29 cellular contexts compared by ENCODE assay signal in the genomic region with DNA sequence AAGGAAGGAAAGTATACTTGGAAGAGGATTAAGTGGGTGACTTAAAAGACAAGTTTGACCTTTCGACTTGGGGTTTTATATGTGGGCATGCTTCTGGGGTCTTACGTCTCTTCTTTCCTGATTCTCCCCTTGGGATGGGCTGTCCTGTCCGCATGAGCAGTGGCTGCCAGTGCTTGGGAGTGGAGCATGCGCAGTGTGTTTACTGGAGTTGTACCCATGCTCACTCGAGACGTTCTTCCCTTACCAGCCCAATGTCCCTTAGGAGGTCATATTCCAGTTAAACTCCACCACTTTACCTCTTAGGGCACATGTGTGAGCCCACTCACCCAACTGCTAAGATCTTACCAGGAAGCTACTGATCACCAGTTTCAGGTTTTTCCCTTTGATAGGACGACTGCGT.
"Had no signal": no experiment of that assay in that cellular context is flagged by ENCODE, and none has a peak within 500 bp of the region (broad histone marks: within the 10 kb centered on the region; RNA-seq: fewer than 3 reads in every experiment).

No MANE protein-coding gene starts in this region.

- H3K4me3 Mint-ChIP-seq: mesothelial cell of epicardium; naive thymus-derived CD4-positive, alpha-beta T cell; natural killer cell treated with Interleukin-12 subunit alpha and Interleukin-12 subunit beta and Interleukin-15 and Interleukin-18, amount 100 ng/mL, for 72 hours; neural crest cell; stimulated activated memory B cell treated with anti-CD40 and anti-IgM and Interleukin-4, amounts not matched to agents 10 μg/mL and 1 μg/mL and 100 μg/mL, for 72 hours had no signal

- H3K4me2 ChIP-seq: hepatocyte, smooth muscle cell had no signal

- H3K27me3 ChIP-seq: hepatocyte, neutrophil, right lobe of liver, stomach, testis, thyroid gland, transverse colon, upper lobe of right lung had no signal

- H3K36me3 ChIP-seq: heart right ventricle, left ventricle myocardium inferior, neutrophil, right lobe of liver, stomach, thyroid gland, transverse colon, upper lobe of right lung had no signal

- H3K27ac Mint-ChIP-seq: mesothelial cell of epicardium; naive thymus-derived CD4-positive, alpha-beta T cell; natural killer cell treated with Interleukin-12 subunit alpha and Interleukin-12 subunit beta and Interleukin-15 and Interleukin-18, amount 100 ng/mL, for 72 hours; stimulated activated memory B cell treated with anti-CD40 and anti-IgM and Interleukin-4, amounts not matched to agents 10 μg/mL and 1 μg/mL and 100 μg/mL, for 72 hours had no signal

- H3K4me3 ChIP-seq: heart right ventricle, hepatocyte, left ventricle myocardium inferior, lung, mucosa of descending colon, psoas muscle, right lobe of liver, smooth muscle cell, stomach, testis, thyroid gland, transverse colon, upper lobe of right lung had no signal

- H3K79me2 ChIP-seq: hepatocyte, parathyroid adenoma had no signal

- H3K4me1 Mint-ChIP-seq: stimulated activated memory B cell treated with anti-CD40 and anti-IgM and Interleukin-4, amounts not matched to agents 10 μg/mL and 1 μg/mL and 100 μg/mL, for 72 hours had no signal

- H2AFZ ChIP-seq: hepatocyte, parathyroid adenoma had no signal

- H3K27me3 Mint-ChIP-seq: stimulated activated memory B cell treated with anti-CD40 and anti-IgM and Interleukin-4, amounts not matched to agents 10 μg/mL and 1 μg/mL and 100 μg/mL, for 72 hours had no signal

- H3K9ac ChIP-seq: parathyroid adenoma had no signal

- ATAC-seq: heart right ventricle; mucosa of descending colon; naive thymus-derived CD4-positive, alpha-beta T cell; natural killer cell treated with Interleukin-12 subunit alpha and Interleukin-12 subunit beta and Interleukin-15 and Interleukin-18, amount 100 ng/mL, for 72 hours; psoas muscle; right lobe of liver; stimulated activated memory B cell treated with anti-CD40 and anti-IgM and Interleukin-4, amounts not matched to agents 10 μg/mL and 1 μg/mL and 100 μg/mL, for 72 hours; upper lobe of right lung had no signal

- H3K4me1 ChIP-seq: heart right ventricle, left ventricle myocardium inferior, parathyroid adenoma, psoas muscle, right lobe of liver, testis, thyroid gland, transverse colon, upper lobe of right lung had no signal

- H3K27ac ChIP-seq: heart right ventricle, hepatocyte, left ventricle myocardium inferior, neutrophil, parathyroid adenoma, psoas muscle, right lobe of liver, stomach, testis, thyroid gland, transverse colon, upper lobe of right lung had no signal

- H3K9me3 ChIP-seq: heart right ventricle, left ventricle myocardium inferior, mucosa of descending colon, neutrophil, psoas muscle, right lobe of liver, stomach, testis, thyroid gland, transverse colon, upper lobe of right lung had no signal

- H3K36me3 Mint-ChIP-seq: mesothelial cell of epicardium; naive thymus-derived CD4-positive, alpha-beta T cell; natural killer cell treated with Interleukin-12 subunit alpha and Interleukin-12 subunit beta and Interleukin-15 and Interleukin-18, amount 100 ng/mL, for 72 hours; stimulated activated memory B cell treated with anti-CD40 and anti-IgM and Interleukin-4, amounts not matched to agents 10 μg/mL and 1 μg/mL and 100 μg/mL, for 72 hours had no signal

- DNase-seq: heart right ventricle; islet precursor cell; left ventricle myocardium inferior; mesendoderm; mucosa of descending colon; naive thymus-derived CD4-positive, alpha-beta T cell; occipital lobe; psoas muscle; right lobe of liver; stimulated activated CD4-positive, alpha-beta T cell treated with anti-CD3 and anti-CD28 coated beads, Interleukin-1b, Interleukin-23, amount 100 ng/mL, for 48 hours; stimulated activated CD4-positive, alpha-beta T cell treated with anti-CD3 and anti-CD28 coated beads, Interleukin-2, amount 100 ng/mL, for 48 hours; stimulated activated CD4-positive, alpha-beta T cell treated with anti-CD3 and anti-CD28 coated beads, Interleukin-4, amount 100 ng/mL, for 4 hours; stimulated activated CD8-positive, alpha-beta memory T cell treated with anti-CD3 and anti-CD28 coated beads, Interleukin-4, amount 100 ng/mL, for 48 hours; stimulated activated naive CD4-positive, alpha-beta T cell treated with Interleukin-2 at 50 U/mL for 16 hours; stomach; testis; thyroid gland; transverse colon; upper lobe of right lung had no signal

- H3K9me3 Mint-ChIP-seq: mesothelial cell of epicardium; natural killer cell treated with Interleukin-12 subunit alpha and Interleukin-12 subunit beta and Interleukin-15 and Interleukin-18, amount 100 ng/mL, for 72 hours; neural crest cell; stimulated activated memory B cell treated with anti-CD40 and anti-IgM and Interleukin-4, amounts not matched to agents 10 μg/mL and 1 μg/mL and 100 μg/mL, for 72 hours had no signal

- FAIRE-seq: urothelium cell line had no signal
